Comparison of ENCODE assay signal across 10 cellular contexts in the genomic region with DNA sequence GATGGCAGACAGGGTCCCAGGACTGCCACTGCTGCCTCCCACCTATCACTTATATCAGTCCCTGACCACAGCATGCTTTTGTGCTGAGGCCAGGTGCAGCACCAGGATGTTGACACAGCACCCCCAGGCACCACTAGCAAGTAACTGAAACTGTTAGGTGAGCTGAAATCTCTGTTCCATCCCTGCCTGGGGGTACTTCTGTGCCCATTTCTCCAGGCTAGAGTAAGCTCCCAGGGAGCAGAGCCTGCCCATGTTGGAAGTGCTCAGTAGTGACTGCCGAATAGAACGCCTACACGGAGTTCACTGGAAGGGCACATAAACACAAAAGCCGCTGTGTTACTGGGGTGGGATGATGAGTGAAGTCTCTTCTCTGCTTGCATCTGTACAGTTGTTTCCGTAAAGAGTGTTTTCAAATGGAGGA.
DNase-seq lines count a peak whose midpoint lies in the region; ATAC-seq lines count a peak whose summit lies in the region.
"Had no signal": no experiment of that assay in that cellular context is flagged by ENCODE, and none has a peak within 500 bp of the region (broad histone marks: within the 10 kb centered on the region; RNA-seq: fewer than 3 reads in every experiment).

No MANE protein-coding gene starts in this region.

- peaks cover 24% of the 10 kb centered on the region for H3K4me1 Mint-ChIP-seq in activated T-cell treated with anti-CD3 and anti-CD28 coated beads, Interleukin-2, amount 50 U/mL, for 24 hours (ENCODE audit: low read depth)

- no peaks in the 10 kb centered on the region for H3K9me3 Mint-ChIP-seq in activated T-cell treated with anti-CD3 and anti-CD28 coated beads, Interleukin-2, amount 50 U/mL, for 24 hours

- ATAC-seq in stimulated activated naive CD8-positive, alpha-beta T cell treated with anti-CD3 and anti-CD28 coated beads, Interleukin-15, Interleukin-2, amounts not matched to agents 100 U/mL and 50 U/mL, for 24 hours: peak; percentile 59
- ATAC-seq in GM21723 (IDR thresholded peaks at IDR 0.05; ENCODE audit: unreplicated experiment): no peak

- H3K36me3 Mint-ChIP-seq in activated T-cell treated with anti-CD3 and anti-CD28 coated beads, Interleukin-2, amount 50 U/mL, for 24 hours (ENCODE audit: low read depth): peaks cover 23% of the 10 kb centered on the region

- DNase-seq in activated T-cell treated with anti-CD3 and anti-CD28 coated beads, Interleukin-2, amount 50 U/mL, for 24 hours: peak; percentile 42
- no peak for DNase-seq in activated T-cell treated with anti-CD3 and anti-CD28 coated beads, Interleukin-2, amount 50 U/mL, for 1 hour
- peak; percentile 34 to 44 for DNase-seq in activated CD4-positive, alpha-beta T cell treated with anti-CD3 and anti-CD28 coated beads, Interleukin-2, amount 50 U/mL, for 48 hours
- DNase-seq in epithelial cell of prostate (ENCODE audit: low read depth, low spot score) (no peak), SIG-M5 (lab: John Stamatoyannopoulos, UW) (no peak), DMS 273 (lab: John Stamatoyannopoulos, UW; ENCODE audit: unreplicated experiment) (no peak)
- DNase-seq in stimulated activated naive CD8-positive, alpha-beta T cell treated with anti-CD3 and anti-CD28 coated beads, Interleukin-15, Interleukin-2, amounts not matched to agents 100 U/mL and 50 U/mL, for 24 hours: no peak
- DNase-seq: T1000 had no signal

- peak overlapping the region; percentile 92 for H3K27ac Mint-ChIP-seq in activated T-cell treated with anti-CD3 and anti-CD28 coated beads, Interleukin-2, amount 50 U/mL, for 24 hours

- no peaks in the 10 kb centered on the region for H3K27me3 Mint-ChIP-seq in activated T-cell treated with anti-CD3 and anti-CD28 coated beads, Interleukin-2, amount 50 U/mL, for 24 hours

- H3K27ac ChIP-seq in epithelial cell of prostate: peak overlapping the region; percentile 13
- H3K27ac ChIP-seq: thoracic aorta had no signal

- H3K4me3 Mint-ChIP-seq in activated T-cell treated with anti-CD3 and anti-CD28 coated beads, Interleukin-2, amount 50 U/mL, for 24 hours: peak overlapping the region; percentile 63

Comparison
In these comparisons a context has a peak if more than half of its experiments do, and no peak if none do; other contexts are left out.
1. DNase-seq: peak in activated T-cell treated with anti-CD3 and anti-CD28 coated beads, Interleukin-2, amount 50 U/mL, for 24 hours (single experiment) and activated CD4-positive, alpha-beta T cell treated with anti-CD3 and anti-CD28 coated beads, Interleukin-2, amount 50 U/mL, for 48 hours (2 of 2); none in activated T-cell treated with anti-CD3 and anti-CD28 coated beads, Interleukin-2, amount 50 U/mL, for 1 hour (single experiment), epithelial cell of prostate (single experiment), stimulated activated naive CD8-positive, alpha-beta T cell treated with anti-CD3 and anti-CD28 coated beads, Interleukin-15, Interleukin-2, amounts not matched to agents 100 U/mL and 50 U/mL, for 24 hours (single experiment), SIG-M5 (single experiment) and DMS 273 (single experiment).